In genomic region chrX:13123857-13124345, GRCh38 we compare ENCODE assay signal across 13 cellular contexts.
DNase-seq lines count a peak whose midpoint lies in the region; ATAC-seq and TF ChIP-seq lines count a peak whose summit lies in the region.
"Had no signal": no experiment of that assay in that cellular context is flagged by ENCODE, and none has a peak within 500 bp of the region (broad histone marks: within the 10 kb centered on the region; RNA-seq: fewer than 3 reads in every experiment).

No MANE protein-coding gene starts in this region.

- no peaks in the 10 kb centered on the region for H3K36me3 ChIP-seq in upper lobe of left lung
- H3K36me3 ChIP-seq in testis (ENCODE audit: low read depth, missing control alignments): no peaks in the 10 kb centered on the region
- H3K36me3 ChIP-seq: HAP-1 had no signal

- peak overlapping the region; percentile 20 for H3K4me3 Mint-ChIP-seq in activated naive CD4-positive, alpha-beta T cell treated with anti-CD3 and anti-CD28 coated beads, Interleukin-2, amount 10 ng/mL, durations not matched to agents 7 days and 5 days
- peak overlapping the region; percentile 57 for H3K4me3 Mint-ChIP-seq in activated T-helper 1 cell treated with anti-CD3 and anti-CD28 coated beads, Interleukin-12 subunit alpha, Interleukin-12 subunit beta, Interleukin-2, Interleukin-4 antibody, amounts not matched to agents 30 ng/mL and 10 ng/mL and 1 ng/mL, durations not matched to agents 14 hours and 24 hours and 36 hours
- H3K4me3 Mint-ChIP-seq: endodermal cell had no signal

- TF ChIP-seq POLR2A in upper lobe of left lung (IDR thresholded peaks at IDR 0.05) (no peak), testis (IDR thresholded peaks at IDR 0.05) (no peak)

- TF ChIP-seq CTCF in upper lobe of left lung (IDR thresholded peaks at IDR 0.05): no peak
- TF ChIP-seq CTCF in testis (IDR thresholded peaks at IDR 0.05): no peak

- peaks cover 53% of the 10 kb centered on the region for H3K4me1 Mint-ChIP-seq in activated naive CD4-positive, alpha-beta T cell treated with anti-CD3 and anti-CD28 coated beads, Interleukin-2, amount 10 ng/mL, durations not matched to agents 7 days and 5 days
- peaks cover 42% of the 10 kb centered on the region for H3K4me1 Mint-ChIP-seq in activated T-helper 1 cell treated with anti-CD3 and anti-CD28 coated beads, Interleukin-12 subunit alpha, Interleukin-12 subunit beta, Interleukin-2, Interleukin-4 antibody, amounts not matched to agents 30 ng/mL and 10 ng/mL and 1 ng/mL, durations not matched to agents 14 hours and 24 hours and 36 hours (ENCODE audit: low read depth)
- H3K4me1 Mint-ChIP-seq: endodermal cell had no signal

- H3K27ac Mint-ChIP-seq in activated naive CD4-positive, alpha-beta T cell treated with anti-CD3 and anti-CD28 coated beads, Interleukin-2, amount 10 ng/mL, durations not matched to agents 7 days and 5 days: peak overlapping the region; percentile 92
- peak overlapping the region; percentile 86 for H3K27ac Mint-ChIP-seq in activated T-helper 1 cell treated with anti-CD3 and anti-CD28 coated beads, Interleukin-12 subunit alpha, Interleukin-12 subunit beta, Interleukin-2, Interleukin-4 antibody, amounts not matched to agents 30 ng/mL and 10 ng/mL and 1 ng/mL, durations not matched to agents 14 hours and 24 hours and 36 hours
- H3K27ac Mint-ChIP-seq: endodermal cell had no signal

- TF ChIP-seq EP300 in upper lobe of left lung (IDR thresholded peaks at IDR 0.05): no peak

- intact Hi-C loops in activated T-helper 1 cell treated with anti-CD3 and anti-CD28 coated beads, Interleukin-12 subunit alpha, Interleukin-12 subunit beta, Interleukin-2, Interleukin-4 antibody, amounts not matched to agents 30 ng/mL and 10 ng/mL and 1 ng/mL, durations not matched to agents 14 hours and 24 hours and 36 hours (cut with micrococcal nuclease): loop anchor here (1.0 to 10.0 kb wide), 3 partner anchors 23 to 131 kb away; no protein-coding TSS in a partner anchor
- intact Hi-C loops in testis (cut with DNase I; ENCODE audit: low total_unique reads): no loop called here

- no peaks in the 10 kb centered on the region for H3K27me3 Mint-ChIP-seq in activated naive CD4-positive, alpha-beta T cell treated with anti-CD3 and anti-CD28 coated beads, Interleukin-2, amount 10 ng/mL, durations not matched to agents 7 days and 5 days
- H3K27me3 Mint-ChIP-seq in activated T-helper 1 cell treated with anti-CD3 and anti-CD28 coated beads, Interleukin-12 subunit alpha, Interleukin-12 subunit beta, Interleukin-2, Interleukin-4 antibody, amounts not matched to agents 30 ng/mL and 10 ng/mL and 1 ng/mL, durations not matched to agents 14 hours and 24 hours and 36 hours (ENCODE audit: insufficient read depth): no peaks in the 10 kb centered on the region

- CTCF ChIA-PET in activated naive CD4-positive, alpha-beta T cell treated with anti-CD3 and anti-CD28 coated beads, Interleukin-2, amount 10 ng/mL, durations not matched to agents 7 days and 5 days (lab: Charles Lee): interaction anchor here (1.4 kb wide), 1 partner anchor 31 kb away, joined by 4 read pairs; no protein-coding TSS in a partner anchor

- H3K9me3 Mint-ChIP-seq in activated naive CD4-positive, alpha-beta T cell treated with anti-CD3 and anti-CD28 coated beads, Interleukin-2, amount 10 ng/mL, durations not matched to agents 7 days and 5 days: no peaks in the 10 kb centered on the region
- no peaks in the 10 kb centered on the region for H3K9me3 Mint-ChIP-seq in activated T-helper 1 cell treated with anti-CD3 and anti-CD28 coated beads, Interleukin-12 subunit alpha, Interleukin-12 subunit beta, Interleukin-2, Interleukin-4 antibody, amounts not matched to agents 30 ng/mL and 10 ng/mL and 1 ng/mL, durations not matched to agents 14 hours and 24 hours and 36 hours

- H3K36me3 Mint-ChIP-seq in activated naive CD4-positive, alpha-beta T cell treated with anti-CD3 and anti-CD28 coated beads, Interleukin-2, amount 10 ng/mL, durations not matched to agents 7 days and 5 days: peaks cover 12% of the 10 kb centered on the region
- peaks cover 2% of the 10 kb centered on the region for H3K36me3 Mint-ChIP-seq in activated T-helper 1 cell treated with anti-CD3 and anti-CD28 coated beads, Interleukin-12 subunit alpha, Interleukin-12 subunit beta, Interleukin-2, Interleukin-4 antibody, amounts not matched to agents 30 ng/mL and 10 ng/mL and 1 ng/mL, durations not matched to agents 14 hours and 24 hours and 36 hours (ENCODE audit: low read depth)

- H3K4me1 ChIP-seq in upper lobe of left lung (peaks cover 0 to 29% (median 25%) of the 10 kb centered on the region in 4 donors), testis (peaks cover 2% of the 10 kb centered on the region)

- H3K4me3 ChIP-seq in upper lobe of left lung (no peak overlapping the region), testis (no peak overlapping the region)
- H3K4me3 ChIP-seq: HAP-1, K562, lung had no signal

- H3K27ac ChIP-seq in upper lobe of left lung (peak overlapping the region; percentile 18 to 49 (median 33)), testis (no peak overlapping the region)

- H3K9me3 ChIP-seq in upper lobe of left lung: no peaks in the 10 kb centered on the region
- no peaks in the 10 kb centered on the region for H3K9me3 ChIP-seq in testis
- H3K9me3 ChIP-seq: HAP-1 had no signal

- DNase-seq in activated naive CD4-positive, alpha-beta T cell treated with anti-CD3 and anti-CD28 coated beads, Interleukin-2, amount 10 ng/mL, durations not matched to agents 7 days and 5 days: no peak
- DNase-seq in activated naive CD4-positive, alpha-beta T cell treated with Interleukin-2 at 50 U/mL for 16 hours: no peak
- no peak for DNase-seq in activated T-helper 1 cell treated with anti-CD3 and anti-CD28 coated beads, Interleukin-12 subunit alpha, Interleukin-12 subunit beta, Interleukin-2, Interleukin-4 antibody, amounts not matched to agents 30 ng/mL and 10 ng/mL and 1 ng/mL, durations not matched to agents 14 hours and 24 hours and 36 hours (ENCODE audit: low spot score)
- peak; percentile 75 for DNase-seq in iris pigment epithelial cell (ENCODE audit: low read depth)
- no peak for DNase-seq in upper lobe of left lung
- no peak for DNase-seq in testis
- no peak for DNase-seq in cerebellar nuclear complex (lab: John Stamatoyannopoulos, UW)
- DNase-seq: endodermal cell; stimulated activated CD4-positive, alpha-beta T cell treated with anti-CD3 and anti-CD28 coated beads, Interleukin-2, amount 100 ng/mL, for 48 hours had no signal

- no peak for ATAC-seq in upper lobe of left lung (ENCODE audit: low FRiP score in 2 of 2)
- ATAC-seq in HG03175 (IDR thresholded peaks at IDR 0.05; ENCODE audit: unreplicated experiment): no peak
- ATAC-seq: K562 had no signal

- 12 to 30% methylated on average over 7 of the region's 7 CpGs for WGBS in upper lobe of left lung, 2 donors
- 39 to 59% methylated on average over 7 of the region's 7 CpGs for WGBS in testis, 2 donors

- H3K27me3 ChIP-seq in upper lobe of left lung: no peaks in the 10 kb centered on the region
- H3K27me3 ChIP-seq in testis: no peaks in the 10 kb centered on the region

Comparison
In these comparisons a context has a peak if more than half of its experiments do, and no peak if none do; other contexts are left out.
1. H3K27ac ChIP-seq: peak in upper lobe of left lung (4 of 4); none in testis (0 of 2).